1 cellular context compared by ENCODE assay signal in genomic region chr4:147730333-147730732, GRCh38.
TF ChIP-seq lines count a peak whose summit lies in the region.

No MANE protein-coding gene starts in this region.

TF ChIP-seq in HCT116, 20 proteins besides CTCF, POLR2A, EP300 and RAD21 (continued from another document):
- TF ChIP-seq, protein P1, sequence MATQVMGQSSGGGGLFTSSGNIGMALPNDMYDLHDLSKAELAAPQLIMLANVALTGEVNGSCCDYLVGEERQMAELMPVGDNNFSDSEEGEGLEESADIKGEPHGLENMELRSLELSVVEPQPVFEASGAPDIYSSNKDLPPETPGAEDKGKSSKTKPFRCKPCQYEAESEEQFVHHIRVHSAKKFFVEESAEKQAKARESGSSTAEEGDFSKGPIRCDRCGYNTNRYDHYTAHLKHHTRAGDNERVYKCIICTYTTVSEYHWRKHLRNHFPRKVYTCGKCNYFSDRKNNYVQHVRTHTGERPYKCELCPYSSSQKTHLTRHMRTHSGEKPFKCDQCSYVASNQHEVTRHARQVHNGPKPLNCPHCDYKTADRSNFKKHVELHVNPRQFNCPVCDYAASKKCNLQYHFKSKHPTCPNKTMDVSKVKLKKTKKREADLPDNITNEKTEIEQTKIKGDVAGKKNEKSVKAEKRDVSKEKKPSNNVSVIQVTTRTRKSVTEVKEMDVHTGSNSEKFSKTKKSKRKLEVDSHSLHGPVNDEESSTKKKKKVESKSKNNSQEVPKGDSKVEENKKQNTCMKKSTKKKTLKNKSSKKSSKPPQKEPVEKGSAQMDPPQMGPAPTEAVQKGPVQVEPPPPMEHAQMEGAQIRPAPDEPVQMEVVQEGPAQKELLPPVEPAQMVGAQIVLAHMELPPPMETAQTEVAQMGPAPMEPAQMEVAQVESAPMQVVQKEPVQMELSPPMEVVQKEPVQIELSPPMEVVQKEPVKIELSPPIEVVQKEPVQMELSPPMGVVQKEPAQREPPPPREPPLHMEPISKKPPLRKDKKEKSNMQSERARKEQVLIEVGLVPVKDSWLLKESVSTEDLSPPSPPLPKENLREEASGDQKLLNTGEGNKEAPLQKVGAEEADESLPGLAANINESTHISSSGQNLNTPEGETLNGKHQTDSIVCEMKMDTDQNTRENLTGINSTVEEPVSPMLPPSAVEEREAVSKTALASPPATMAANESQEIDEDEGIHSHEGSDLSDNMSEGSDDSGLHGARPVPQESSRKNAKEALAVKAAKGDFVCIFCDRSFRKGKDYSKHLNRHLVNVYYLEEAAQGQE (IDR thresholded peaks at IDR 0.05; ENCODE audit: low read depth) = no peak
- no peak for TF ChIP-seq SIN3A (IDR thresholded peaks at IDR 0.05; ENCODE audit: low read depth)
- TF ChIP-seq, protein P2, sequence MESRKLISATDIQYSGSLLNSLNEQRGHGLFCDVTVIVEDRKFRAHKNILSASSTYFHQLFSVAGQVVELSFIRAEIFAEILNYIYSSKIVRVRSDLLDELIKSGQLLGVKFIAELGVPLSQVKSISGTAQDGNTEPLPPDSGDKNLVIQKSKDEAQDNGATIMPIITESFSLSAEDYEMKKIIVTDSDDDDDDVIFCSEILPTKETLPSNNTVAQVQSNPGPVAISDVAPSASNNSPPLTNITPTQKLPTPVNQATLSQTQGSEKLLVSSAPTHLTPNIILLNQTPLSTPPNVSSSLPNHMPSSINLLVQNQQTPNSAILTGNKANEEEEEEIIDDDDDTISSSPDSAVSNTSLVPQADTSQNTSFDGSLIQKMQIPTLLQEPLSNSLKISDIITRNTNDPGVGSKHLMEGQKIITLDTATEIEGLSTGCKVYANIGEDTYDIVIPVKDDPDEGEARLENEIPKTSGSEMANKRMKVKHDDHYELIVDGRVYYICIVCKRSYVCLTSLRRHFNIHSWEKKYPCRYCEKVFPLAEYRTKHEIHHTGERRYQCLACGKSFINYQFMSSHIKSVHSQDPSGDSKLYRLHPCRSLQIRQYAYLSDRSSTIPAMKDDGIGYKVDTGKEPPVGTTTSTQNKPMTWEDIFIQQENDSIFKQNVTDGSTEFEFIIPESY (IDR thresholded peaks at IDR 0.05; ENCODE audit: extremely low read depth, insufficient replicate concordance, low read length) = no peak
